16 cellular contexts compared by ENCODE assay signal in genomic region chr15:29132786-29133185, GRCh38.
DNase-seq lines count a peak whose midpoint lies in the region; ATAC-seq and TF ChIP-seq lines count a peak whose summit lies in the region.
"Had no signal": no experiment of that assay in that cellular context is flagged by ENCODE, and none has a peak within 500 bp of the region (broad histone marks: within the 10 kb centered on the region; RNA-seq: fewer than 3 reads in every experiment).

No MANE protein-coding gene starts in this region.

- no peaks in the 10 kb centered on the region for H3K36me3 Mint-ChIP-seq in endodermal cell (ENCODE audit: low read depth)
- H3K36me3 Mint-ChIP-seq: CD8-positive, alpha-beta memory T cell had no signal

- no peak for TF ChIP-seq CTCF in heart right ventricle (IDR thresholded peaks at IDR 0.05)
- TF ChIP-seq CTCF in endodermal cell (conservative IDR thresholded peaks at IDR 0.05): no peak
- TF ChIP-seq CTCF in spleen (IDR thresholded peaks at IDR 0.05 in 8 of 11, conservative IDR thresholded peaks at IDR 0.05 in 3 of 11): no peak

- H3K9me3 ChIP-seq in heart right ventricle: no peaks in the 10 kb centered on the region
- H3K9me3 ChIP-seq in endodermal cell (ENCODE audit: control insufficient read depth, low read length): no peaks in the 10 kb centered on the region
- no peaks in the 10 kb centered on the region for H3K9me3 ChIP-seq in mesenchymal stem cell (ENCODE audit: control insufficient read depth, low read length)
- no peaks in the 10 kb centered on the region for H3K9me3 ChIP-seq in spleen
- H3K9me3 ChIP-seq: A549; BLaER1 treated with 17β-estradiol and CSF1 and Interleukin-3, amounts not matched to agents 10 nM and 100 nM had no signal

- DNase-seq in Right ventricle myocardium superior: peak; percentile 31
- no peak for DNase-seq in heart right ventricle
- no peak for DNase-seq in endodermal cell
- DNase-seq in mesenchymal stem cell: no peak
- DNase-seq in spleen: peak; percentile 64
- DNase-seq in left colon: no peak
- no peak for DNase-seq in cerebellar nuclear complex (lab: John Stamatoyannopoulos, UW)
- no peak for DNase-seq in MV-4-11 (lab: John Stamatoyannopoulos, UW)
- DNase-seq: GOT3, MM.1S, NCI-H1105, NCI-H1694, SHP77 had no signal

- no peak overlapping the region for H3K14ac ChIP-seq in mesenchymal stem cell (ENCODE audit: low read length in 2 of 2)

- H3K23ac ChIP-seq in mesenchymal stem cell (ENCODE audit: low read length in 2 of 2): no peak overlapping the region

- H3K36me3 ChIP-seq in heart right ventricle (no peaks in the 10 kb centered on the region), endodermal cell (ENCODE audit: control insufficient read depth, insufficient read depth, low read length) (no peaks in the 10 kb centered on the region), mesenchymal stem cell (ENCODE audit: control insufficient read depth in 1 of 2, insufficient read depth in 2 of 2, low read depth in 1 of 2, low read length in 2 of 2) (peaks cover 0 to 4% of the 10 kb centered on the region in 2 experiments), spleen (no peaks in the 10 kb centered on the region)
- H3K36me3 ChIP-seq: BLaER1 treated with 17β-estradiol and CSF1 and Interleukin-3, amounts not matched to agents 10 nM and 100 nM had no signal

- no peak overlapping the region for H3K4ac ChIP-seq in mesenchymal stem cell (ENCODE audit: low read depth in 1 of 2, low read length in 2 of 2)

- H2BK5ac ChIP-seq in mesenchymal stem cell (ENCODE audit: low read depth, low read length, poor library complexity, severe bottlenecking): no peak overlapping the region

- H3K27ac Mint-ChIP-seq in endodermal cell: no peak overlapping the region

- H3K79me1 ChIP-seq in mesenchymal stem cell (replicated peaks; ENCODE audit: low read length, poor library complexity, severe bottlenecking): no peaks in the 10 kb centered on the region

- no peak overlapping the region for H4K8ac ChIP-seq in mesenchymal stem cell (ENCODE audit: low read length)

- H3K27me3 ChIP-seq in heart right ventricle (peaks cover 0 to 23% (median 15%) of the 10 kb centered on the region in 7 donors), endodermal cell (ENCODE audit: control insufficient read depth, insufficient read depth, low read length, poor library complexity, severe bottlenecking) (no peaks in the 10 kb centered on the region), mesenchymal stem cell (ENCODE audit: control insufficient read depth in 1 of 2, insufficient read depth in 1 of 2, low read length in 2 of 2) (peaks cover 8 to 35% of the 10 kb centered on the region in 2 experiments), spleen (replicated peaks in 1 of 7) (peaks cover 0 to 16% (median 0%) of the 10 kb centered on the region in 7 donors)
- H3K27me3 ChIP-seq: BLaER1 treated with 17β-estradiol and CSF1 and Interleukin-3, amounts not matched to agents 10 nM and 100 nM had no signal

- no peaks in the 10 kb centered on the region for H3K9me3 Mint-ChIP-seq in endodermal cell
- H3K9me3 Mint-ChIP-seq: CD8-positive, alpha-beta memory T cell had no signal

- H3K4me1 ChIP-seq in heart right ventricle (no peaks in the 10 kb centered on the region), endodermal cell (ENCODE audit: control insufficient read depth, insufficient read depth, low read length) (peaks cover 6% of the 10 kb centered on the region), mesenchymal stem cell (ENCODE audit: control insufficient read depth, insufficient read depth, low read depth, low read length) (peaks cover 2% of the 10 kb centered on the region), spleen (no peaks in the 10 kb centered on the region)
- H3K4me1 ChIP-seq: A549 had no signal

- peak overlapping the region; percentile 8 for H4K91ac ChIP-seq in mesenchymal stem cell (ENCODE audit: low read length)

- no peak overlapping the region for H2BK120ac ChIP-seq in mesenchymal stem cell (ENCODE audit: low read depth, low read length)

- H2BK15ac ChIP-seq in mesenchymal stem cell (ENCODE audit: low read depth, poor library complexity, severe bottlenecking): no peak overlapping the region

- no peak overlapping the region for H3K4me2 ChIP-seq in mesenchymal stem cell (ENCODE audit: low read length, poor library complexity, severe bottlenecking)
- H3K4me2 ChIP-seq: A549 had no signal

- H3K27ac ChIP-seq in heart right ventricle (no peak overlapping the region), endodermal cell (ENCODE audit: low read depth, low read length) (peak overlapping the region; percentile 41), mesenchymal stem cell (ENCODE audit: low read length, poor library complexity, severe bottlenecking) (no peak overlapping the region), spleen (no peak overlapping the region)
- H3K27ac ChIP-seq: A549 had no signal

- H2BK12ac ChIP-seq in mesenchymal stem cell (ENCODE audit: low read length in 2 of 2): no peak overlapping the region

- no peak for ATAC-seq in Right ventricle myocardium superior (ENCODE audit: poor library complexity)
- no peak for ATAC-seq in heart right ventricle
- ATAC-seq in left colon: no peak

- no peak overlapping the region for H2AK5ac ChIP-seq in mesenchymal stem cell (ENCODE audit: low read length, severe bottlenecking)

- no peak overlapping the region for H3K4me3 Mint-ChIP-seq in endodermal cell
- H3K4me3 Mint-ChIP-seq: CD8-positive, alpha-beta memory T cell had no signal

- 78 to 81% methylated on average over 14 of the region's 14 CpGs for WGBS in heart right ventricle, 2 donors
- 87 to 88% methylated on average over 12 to 14 of the region's 14 CpGs for WGBS in endodermal cell (ENCODE audit: insufficient coverage in 1 of 2, insufficient read length in 1 of 2), 2 experiments
- 81% methylated on average over 14 of the region's 14 CpGs for WGBS in mesenchymal stem cell
- WGBS in spleen, 5 donors: 72 to 83% (median 79%) methylated on average over 10 to 14 of the region's 14 CpGs

- H3K18ac ChIP-seq in mesenchymal stem cell (ENCODE audit: low read depth in 1 of 2, low read length in 2 of 2): no peak overlapping the region

- no peak overlapping the region for H2AFZ ChIP-seq in mesenchymal stem cell (ENCODE audit: low read depth, low read length)

- H3K4me3 ChIP-seq in heart right ventricle: no peak overlapping the region
- H3K4me3 ChIP-seq in endodermal cell (ENCODE audit: low read length): no peak overlapping the region
- H3K4me3 ChIP-seq in mesenchymal stem cell (ENCODE audit: insufficient read depth in 1 of 2, low read depth in 1 of 2, low read length in 2 of 2): peak overlapping the region in 1 of 2 experiments; percentile 20
- no peak overlapping the region for H3K4me3 ChIP-seq in spleen
- H3K4me3 ChIP-seq: A549; BLaER1 treated with 17β-estradiol and CSF1 and Interleukin-3, amounts not matched to agents 10 nM and 100 nM had no signal

- no peak for TF ChIP-seq POLR2A in spleen (IDR thresholded peaks at IDR 0.05)

- peaks cover 22% of the 10 kb centered on the region for H3K4me1 Mint-ChIP-seq in endodermal cell

- no peak overlapping the region for H3K9ac ChIP-seq in endodermal cell (ENCODE audit: extremely low read depth, low read length, poor library complexity, severe bottlenecking)
- H3K9ac ChIP-seq in mesenchymal stem cell (ENCODE audit: low read length): no peak overlapping the region

- intact Hi-C loops in Right ventricle myocardium superior (cut with DNase I) (no loop called here), heart right ventricle (cut with DNase I) (loop anchor here in 1 of 10 donors (10.0 kb wide), 1 partner anchor 58 kb away; no protein-coding TSS in a partner anchor), spleen (cut with DNase I; ENCODE audit: low total_unique reads) (no loop called here), left colon (cut with DNase I, micrococcal nuclease) (no loop called here)

- no peaks in the 10 kb centered on the region for H3K27me3 Mint-ChIP-seq in endodermal cell (ENCODE audit: insufficient read depth)

Comparison
In these comparisons a context has a peak if more than half of its experiments do, and no peak if none do; other contexts are left out.
1. DNase-seq: peak in Right ventricle myocardium superior (single experiment) and spleen (single experiment); none in heart right ventricle (0 of 2), endodermal cell (single experiment), mesenchymal stem cell (single experiment), left colon (0 of 2), cerebellar nuclear complex (0 of 2) and MV-4-11 (single experiment).